Comparison of ENCODE assay signal across 17 cellular contexts in genomic region chr2:102509749-102510148, GRCh38. TPM values are rescaled to one million over a fixed set of nuclear protein-coding genes. Genes with fewer than 3 reads are reported as not detected.
A peak's percentile ranks its signal among the peaks of the same experiment; 100 is the strongest.
DNase-seq lines count a peak whose midpoint lies in the region; ATAC-seq, FAIRE-seq and TF ChIP-seq lines count a peak whose summit lies in the region.
"Had no signal": no experiment of that assay in that cellular context is flagged by ENCODE, and none has a peak within 500 bp of the region (broad histone marks: within the 10 kb centered on the region; RNA-seq: fewer than 3 reads in every experiment).

No MANE protein-coding gene starts in this region.

- H3K9me3 Mint-ChIP-seq in activated CD8-positive, alpha-beta T cell treated with anti-CD3 and anti-CD28 coated beads for 36 hours, result peaks cover 2% of the 10 kb centered on the region
- no peaks in the 10 kb centered on the region for H3K9me3 Mint-ChIP-seq in activated CD8-positive, alpha-beta T cell treated with anti-CD3 and anti-CD28 coated beads, Interleukin-2, amount 10 ng/mL, durations not matched to agents 7 days and 5 days (ENCODE audit: insufficient read depth)
- H3K9me3 Mint-ChIP-seq in stimulated activated effector memory CD8-positive, alpha-beta T cell treated with anti-CD3 and anti-CD28 coated beads, Interleukin-12 subunit alpha, Interleukin-12 subunit beta, amount 100 ng/mL, for 72 hours, result no peaks in the 10 kb centered on the region

- no peaks in the 10 kb centered on the region for H3K36me3 Mint-ChIP-seq in activated CD8-positive, alpha-beta T cell treated with anti-CD3 and anti-CD28 coated beads for 36 hours (ENCODE audit: low read depth)
- no peaks in the 10 kb centered on the region for H3K36me3 Mint-ChIP-seq in activated CD8-positive, alpha-beta T cell treated with anti-CD3 and anti-CD28 coated beads, Interleukin-2, amount 10 ng/mL, durations not matched to agents 7 days and 5 days (ENCODE audit: low read depth)
- H3K36me3 Mint-ChIP-seq in stimulated activated effector memory CD8-positive, alpha-beta T cell treated with anti-CD3 and anti-CD28 coated beads, Interleukin-12 subunit alpha, Interleukin-12 subunit beta, amount 100 ng/mL, for 72 hours, result no peaks in the 10 kb centered on the region

- ATAC-seq in activated CD8-positive, alpha-beta T cell treated with anti-CD3 and anti-CD28 coated beads for 36 hours, result peak; percentile 83
- ATAC-seq in activated CD8-positive, alpha-beta T cell treated with anti-CD3 and anti-CD28 coated beads, Interleukin-2, amount 10 ng/mL, durations not matched to agents 7 days and 5 days, result no peak
- peak; percentile 65 for ATAC-seq in stimulated activated effector memory CD8-positive, alpha-beta T cell treated with anti-CD3 and anti-CD28 coated beads, Interleukin-12 subunit alpha, Interleukin-12 subunit beta, amount 100 ng/mL, for 72 hours

- no peak for TF ChIP-seq CTCF in activated CD8-positive, alpha-beta T cell treated with anti-CD3 and anti-CD28 coated beads for 36 hours (IDR thresholded peaks at IDR 0.05)
- TF ChIP-seq CTCF in bronchial epithelial cell (IDR thresholded peaks at IDR 0.05; ENCODE audit: insufficient read depth, low read length, severe bottlenecking), result no peak

- H3K4me3 Mint-ChIP-seq in activated CD8-positive, alpha-beta T cell treated with anti-CD3 and anti-CD28 coated beads for 36 hours, result no peak overlapping the region
- no peak overlapping the region for H3K4me3 Mint-ChIP-seq in activated CD8-positive, alpha-beta T cell treated with anti-CD3 and anti-CD28 coated beads, Interleukin-2, amount 10 ng/mL, durations not matched to agents 7 days and 5 days
- H3K4me3 Mint-ChIP-seq in stimulated activated effector memory CD8-positive, alpha-beta T cell treated with anti-CD3 and anti-CD28 coated beads, Interleukin-12 subunit alpha, Interleukin-12 subunit beta, amount 100 ng/mL, for 72 hours, result no peak overlapping the region

- no peaks in the 10 kb centered on the region for H3K27me3 ChIP-seq in bronchial epithelial cell (ENCODE audit: control insufficient read depth, insufficient read depth, low read length)
- H3K27me3 ChIP-seq: sigmoid colon, SJSA1, transverse colon had no signal

- CTCF ChIA-PET in activated CD8-positive, alpha-beta T cell treated with anti-CD3 and anti-CD28 coated beads for 36 hours (lab: Charles Lee), result interaction anchor here (1.2 to 2.7 kb wide), 2 partner anchors 11 to 37 kb away, joined by 3 to 8 read pairs; partner anchors contain the start of gene SLC9A4
- CTCF ChIA-PET in activated CD8-positive, alpha-beta T cell treated with anti-CD3 and anti-CD28 coated beads, Interleukin-2, amount 10 ng/mL, durations not matched to agents 7 days and 5 days (lab: Charles Lee), result no interaction called here

- POLR2A ChIA-PET in activated CD8-positive, alpha-beta T cell treated with anti-CD3 and anti-CD28 coated beads for 36 hours (lab: Charles Lee), result no interaction called here
- POLR2A ChIA-PET in activated CD8-positive, alpha-beta T cell treated with anti-CD3 and anti-CD28 coated beads, Interleukin-2, amount 10 ng/mL, durations not matched to agents 7 days and 5 days (lab: Charles Lee), result no interaction called here

- H3K27me3 Mint-ChIP-seq in activated CD8-positive, alpha-beta T cell treated with anti-CD3 and anti-CD28 coated beads for 36 hours, result peaks cover 32% of the 10 kb centered on the region
- H3K27me3 Mint-ChIP-seq in activated CD8-positive, alpha-beta T cell treated with anti-CD3 and anti-CD28 coated beads, Interleukin-2, amount 10 ng/mL, durations not matched to agents 7 days and 5 days (ENCODE audit: low read depth), result peaks cover 20% of the 10 kb centered on the region

- intact Hi-C loops in activated CD8-positive, alpha-beta T cell treated with anti-CD3 and anti-CD28 coated beads for 36 hours (cut with micrococcal nuclease), result loop anchor here (10.0 kb wide), 1 partner anchor 105 kb away; the partner anchor contains the start of gene SLC9A2

- H3K4me3 ChIP-seq in bronchial epithelial cell (ENCODE audit: low read depth, low read length), result no peak overlapping the region
- H3K4me3 ChIP-seq: sigmoid colon, SJSA1, transverse colon had no signal

- no peaks in the 10 kb centered on the region for H3K36me3 ChIP-seq in bronchial epithelial cell (ENCODE audit: control insufficient read depth, insufficient read depth, low read length)
- H3K36me3 ChIP-seq: sigmoid colon, SJSA1, transverse colon had no signal

- no peak overlapping the region for H3K27ac Mint-ChIP-seq in activated CD8-positive, alpha-beta T cell treated with anti-CD3 and anti-CD28 coated beads for 36 hours
- no peak overlapping the region for H3K27ac Mint-ChIP-seq in activated CD8-positive, alpha-beta T cell treated with anti-CD3 and anti-CD28 coated beads, Interleukin-2, amount 10 ng/mL, durations not matched to agents 7 days and 5 days
- H3K27ac Mint-ChIP-seq in stimulated activated effector memory CD8-positive, alpha-beta T cell treated with anti-CD3 and anti-CD28 coated beads, Interleukin-12 subunit alpha, Interleukin-12 subunit beta, amount 100 ng/mL, for 72 hours, result no peak overlapping the region

- peaks cover 16% of the 10 kb centered on the region for H3K4me1 Mint-ChIP-seq in activated CD8-positive, alpha-beta T cell treated with anti-CD3 and anti-CD28 coated beads for 36 hours (ENCODE audit: low read depth)
- no peaks in the 10 kb centered on the region for H3K4me1 Mint-ChIP-seq in activated CD8-positive, alpha-beta T cell treated with anti-CD3 and anti-CD28 coated beads, Interleukin-2, amount 10 ng/mL, durations not matched to agents 7 days and 5 days (ENCODE audit: low read depth)
- peaks cover 10% of the 10 kb centered on the region for H3K4me1 Mint-ChIP-seq in stimulated activated effector memory CD8-positive, alpha-beta T cell treated with anti-CD3 and anti-CD28 coated beads, Interleukin-12 subunit alpha, Interleukin-12 subunit beta, amount 100 ng/mL, for 72 hours

- no peak for FAIRE-seq in bronchial epithelial cell (lab: Jason Lieb, UNC)
- FAIRE-seq: islet of Langerhans had no signal

- peak; percentile 18 for DNase-seq in activated CD8-positive, alpha-beta T cell treated with anti-CD3 and anti-CD28 coated beads for 36 hours
- DNase-seq in activated CD8-positive, alpha-beta T cell treated with anti-CD3 and anti-CD28 coated beads, Interleukin-2, amount 10 ng/mL, durations not matched to agents 7 days and 5 days, result no peak
- DNase-seq in HT1080 (ENCODE audit: low read depth) (peak; percentile 49), bronchial epithelial cell (ENCODE audit: low read depth) (peak; percentile 91), inferior parietal cortex (ENCODE audit: extremely low spot score) (no peak), GM03348 (ENCODE audit: low spot score) (no peak)
- DNase-seq in stimulated activated effector memory CD8-positive, alpha-beta T cell treated with anti-CD3 and anti-CD28 coated beads, Interleukin-12 subunit alpha, Interleukin-12 subunit beta, amount 100 ng/mL, for 72 hours (ENCODE audit: low spot score in 2 of 2), result no peak
- DNase-seq in activated CD4-positive, alpha-beta T cell treated with anti-CD3 and anti-CD28 coated beads, Interleukin-2, amount 50 U/mL, for 4 hours, result no peak
- DNase-seq: ACHN, DMS153, NCI-H1092, NCI-H510A, sigmoid colon, transverse colon had no signal

RNA-seq across cellular contexts. Expression of gene SLC9A4, which starts 36.7 kb away (rescaled TPM):
- under 1 TPM in 1 of 2 experiments, not detected in 1; 0.07 TPM for total RNA-seq in activated CD8-positive, alpha-beta T cell treated with anti-CD3 and anti-CD28 coated beads for 36 hours
- total RNA-seq in activated CD8-positive, alpha-beta T cell treated with anti-CD3 and anti-CD28 coated beads, Interleukin-2, amount 10 ng/mL, durations not matched to agents 7 days and 5 days, result under 1 TPM; 0.08 TPM
- not detected in 2 replicates for total RNA-seq in HT1080 (2014; rRNA removed; shearing (Covaris generic))
- polyA plus RNA-seq in HT1080 (2015; cell fraction: cytosol; rRNA removed), result not detected in 2 replicates
- polyA plus RNA-seq in HT1080 (2015; cell fraction: nucleus; rRNA removed), result not detected in 2 replicates
- total RNA-seq in bronchial epithelial cell, result under 0.01 and 0.13 TPM in 2 replicates
- total RNA-seq: cerebellum, sigmoid colon, SJSA1, transverse colon had no signal

Comparison
In these comparisons a context has a peak if more than half of its experiments do, and no peak if none do; other contexts are left out.
1. DNase-seq: peak in activated CD8-positive, alpha-beta T cell treated with anti-CD3 and anti-CD28 coated beads for 36 hours (single experiment), HT1080 (single experiment) and bronchial epithelial cell (single experiment); none in activated CD8-positive, alpha-beta T cell treated with anti-CD3 and anti-CD28 coated beads, Interleukin-2, amount 10 ng/mL, durations not matched to agents 7 days and 5 days (single experiment), stimulated activated effector memory CD8-positive, alpha-beta T cell treated with anti-CD3 and anti-CD28 coated beads, Interleukin-12 subunit alpha, Interleukin-12 subunit beta, amount 100 ng/mL, for 72 hours (0 of 2), inferior parietal cortex (single experiment), activated CD4-positive, alpha-beta T cell treated with anti-CD3 and anti-CD28 coated beads, Interleukin-2, amount 50 U/mL, for 4 hours (0 of 2) and GM03348 (single experiment).